ENCODE assay signal across 17 cellular contexts in the genomic region with DNA sequence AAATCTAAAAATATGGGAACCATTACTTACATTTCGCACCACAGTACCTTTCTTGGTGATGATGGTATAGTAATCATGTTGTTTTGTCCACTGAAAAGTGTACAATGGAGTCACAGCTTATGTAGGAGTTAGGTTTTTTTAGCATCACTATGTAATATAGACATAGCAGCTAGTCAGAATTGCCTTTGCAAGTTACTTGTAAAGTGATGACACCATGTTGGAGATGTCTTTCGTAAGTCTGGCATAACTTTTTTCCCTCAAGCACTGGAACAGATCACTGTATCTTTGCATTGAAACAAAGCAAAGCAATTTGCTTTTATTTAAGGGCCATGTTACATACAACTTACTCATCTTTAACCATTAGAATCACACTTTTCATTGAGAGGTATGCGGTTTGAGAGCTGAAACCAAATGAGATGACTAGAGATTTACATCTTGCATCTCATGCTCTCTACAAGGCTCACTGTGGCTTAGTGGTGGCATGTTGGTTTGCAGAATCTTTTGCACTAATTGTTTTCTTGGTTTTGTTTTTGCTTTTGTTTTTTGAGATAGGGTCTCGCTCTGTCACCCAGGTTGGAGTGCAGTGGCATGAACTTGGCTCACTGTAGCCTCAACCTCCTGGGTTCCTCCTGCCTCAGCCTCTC.
"Had no signal": no experiment of that assay in that cellular context is flagged by ENCODE, and none has a peak within 500 bp of the region (broad histone marks: within the 10 kb centered on the region; RNA-seq: fewer than 3 reads in every experiment).

No MANE protein-coding gene starts in this region.

- DNase-seq: activated B cell treated with CpG ODN at 0.5 μM for 24 hours; activated CD4-positive, alpha-beta T cell treated with anti-CD3 and anti-CD28 coated beads, Interleukin-2, amount 10 ng/mL, durations not matched to agents 24 days and 14 days; activated effector memory CD4-positive, alpha-beta T cell treated with anti-CD3 and anti-CD28 coated beads, Interleukin-2, amount 50 U/mL, for 16 hours; amniotic stem cell; dermis blood vessel endothelial cell; effector memory CD4-positive, alpha-beta T cell; foreskin melanocyte; glutamatergic neuron; hippocampal formation; islet precursor cell; left colon; midbrain; stimulated activated CD8-positive, alpha-beta memory T cell treated with anti-CD3 and anti-CD28 coated beads, Interleukin-4, amount 100 ng/mL, for 48 hours; stimulated activated naive CD4-positive, alpha-beta T cell treated with Interleukin-2 at 50 U/mL for 16 hours; thyroid gland had no signal

- H3K9me3 Mint-ChIP-seq: activated B cell treated with CpG ODN at 0.5 μM for 24 hours; activated CD4-positive, alpha-beta T cell treated with anti-CD3 and anti-CD28 coated beads, Interleukin-2, amount 10 ng/mL, durations not matched to agents 24 days and 14 days; activated naive CD4-positive, alpha-beta T cell treated with anti-CD3 and anti-CD28 coated beads, Interleukin-2, amount 50 U/mL, for 24 hours had no signal

- H3K4me3 ChIP-seq: lung, thyroid gland had no signal

- H3K27me3 Mint-ChIP-seq: activated B cell treated with CpG ODN at 0.5 μM for 24 hours; activated CD4-positive, alpha-beta T cell treated with anti-CD3 and anti-CD28 coated beads, Interleukin-2, amount 10 ng/mL, durations not matched to agents 24 days and 14 days; activated naive CD4-positive, alpha-beta T cell treated with anti-CD3 and anti-CD28 coated beads, Interleukin-2, amount 50 U/mL, for 24 hours had no signal

- ATAC-seq: left colon had no signal

- H3K27ac Mint-ChIP-seq: activated B cell treated with CpG ODN at 0.5 μM for 24 hours; activated CD4-positive, alpha-beta T cell treated with anti-CD3 and anti-CD28 coated beads, Interleukin-2, amount 10 ng/mL, durations not matched to agents 24 days and 14 days; activated naive CD4-positive, alpha-beta T cell treated with anti-CD3 and anti-CD28 coated beads, Interleukin-2, amount 50 U/mL, for 24 hours had no signal

- H3K4me1 Mint-ChIP-seq: activated B cell treated with CpG ODN at 0.5 μM for 24 hours had no signal

- H3K4me3 Mint-ChIP-seq: activated B cell treated with CpG ODN at 0.5 μM for 24 hours; activated CD4-positive, alpha-beta T cell treated with anti-CD3 and anti-CD28 coated beads, Interleukin-2, amount 10 ng/mL, durations not matched to agents 24 days and 14 days; activated naive CD4-positive, alpha-beta T cell treated with anti-CD3 and anti-CD28 coated beads, Interleukin-2, amount 50 U/mL, for 24 hours had no signal
